In the genomic region with DNA sequence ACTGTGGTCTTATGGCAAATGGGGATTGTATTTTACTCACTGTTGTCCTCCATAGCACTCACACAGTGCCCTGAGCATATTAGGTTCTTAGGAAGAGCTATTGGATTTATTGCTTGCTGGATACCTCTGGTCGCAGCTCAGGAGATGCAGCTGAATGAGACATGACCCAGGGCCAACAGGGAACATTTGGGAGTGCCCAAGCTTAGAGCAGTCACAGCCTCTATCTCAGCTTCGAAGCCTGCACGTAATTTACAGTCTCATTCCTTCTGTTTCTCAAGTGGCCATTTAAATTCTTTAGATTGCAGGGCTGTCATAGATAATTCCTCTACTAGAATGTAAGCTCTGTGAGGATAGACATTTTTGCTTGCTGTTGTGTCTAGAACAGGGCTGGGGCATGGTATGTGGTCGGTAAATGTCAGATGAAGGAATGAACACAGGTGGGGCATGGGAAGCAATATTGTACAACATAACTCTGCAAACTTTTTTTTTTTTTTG, we compare ENCODE assay signal across 27 cellular contexts.
A peak's percentile ranks its signal among the peaks of the same experiment; 100 is the strongest.
DNase-seq lines count a peak whose midpoint lies in the region; ATAC-seq, FAIRE-seq and TF ChIP-seq lines count a peak whose summit lies in the region.
"Had no signal": no experiment of that assay in that cellular context is flagged by ENCODE, and none has a peak within 500 bp of the region (broad histone marks: within the 10 kb centered on the region; RNA-seq: fewer than 3 reads in every experiment).

No MANE protein-coding gene starts in this region.

- no peaks in the 10 kb centered on the region for H3K36me3 Mint-ChIP-seq in T-helper 2 cell treated with Interferon-gamma antibody and Interleukin-4, amounts not matched to agents 5 μg/mL and 100 μg/mL, for 36 hours (ENCODE audit: low read depth)
- H3K36me3 Mint-ChIP-seq: CD4-positive, alpha-beta memory T cell had no signal

- no peaks in the 10 kb centered on the region for H3K4me1 Mint-ChIP-seq in T-helper 2 cell treated with Interferon-gamma antibody and Interleukin-4, amounts not matched to agents 5 μg/mL and 100 μg/mL, for 36 hours (ENCODE audit: low read depth)
- H3K4me1 Mint-ChIP-seq: CD4-positive, alpha-beta memory T cell had no signal

- peak overlapping the region; percentile 75 for H3K27ac ChIP-seq in GM12878 (ENCODE audit: control insufficient read depth, insufficient read depth)
- H3K27ac ChIP-seq: cardiac muscle cell, dorsolateral prefrontal cortex, epithelial cell of prostate, foreskin keratinocyte, GM23248, VCaP had no signal

- WGBS in GM12878 (ENCODE audit: insufficient coverage, insufficient replicate concordance, low lambda C conversion rate, missing lambda C conversion rate) = 95% methylated on average over 4 of the region's 4 CpGs

- peaks cover 39% of the 10 kb centered on the region for H3K4me1 ChIP-seq in GM12878 (ENCODE audit: control insufficient read depth, insufficient read depth, low read length)
- H3K4me1 ChIP-seq: foreskin keratinocyte had no signal

- no peaks in the 10 kb centered on the region for H3K27me3 Mint-ChIP-seq in T-helper 2 cell treated with Interferon-gamma antibody and Interleukin-4, amounts not matched to agents 5 μg/mL and 100 μg/mL, for 36 hours (ENCODE audit: low read depth)

- H3K9me3 Mint-ChIP-seq in T-helper 2 cell treated with Interferon-gamma antibody and Interleukin-4, amounts not matched to agents 5 μg/mL and 100 μg/mL, for 36 hours = no peaks in the 10 kb centered on the region

- TF ChIP-seq CTCF in GM12878 (IDR thresholded peaks at IDR 0.05 in 2 of 3, conservative IDR thresholded peaks at IDR 0.05 in 1 of 3; ENCODE audit: control insufficient read depth in 2 of 3, extremely low read depth in 1 of 3, insufficient read depth in 1 of 3, low read depth in 3 of 3, low read length in 3 of 3) (no peak), GM13976 (IDR thresholded peaks at IDR 0.05; ENCODE audit: borderline replicate concordance, control extremely low read depth, extremely low read depth, insufficient read depth, missing control alignments) (no peak)

- peak overlapping the region; percentile 46 for H3K4me2 ChIP-seq in GM12878 (ENCODE audit: control insufficient read depth, insufficient read depth)

- no peak for TF ChIP-seq EP300 in GM12878 (IDR thresholded peaks at IDR 0.05; ENCODE audit: borderline replicate concordance in 1 of 2, control insufficient read depth in 1 of 2, low read depth in 2 of 2, low read length in 2 of 2)

- SMC1A ChIA-PET in GM12878 (lab: Charles Lee; ENCODE audit: uncharacterized antibody, unreplicated experiment) = interaction anchor here (1.0 to 6.8 kb wide), 11 partner anchors 10 to 223 kb away, joined by 3 to 50 read pairs (median 4); no protein-coding TSS in a partner anchor

- DNase-seq in GM12878 (ENCODE audit: low read depth, low spot score) = no peak
- no peak for DNase-seq in middle frontal gyrus (ENCODE audit: extremely low spot score, low spot score)
- no peak for DNase-seq in GM13976 (ENCODE audit: low spot score)
- no peak for DNase-seq in NCI-H510A (lab: John Stamatoyannopoulos, UW)
- DNase-seq in T-helper 2 cell treated with Interferon-gamma antibody and Interleukin-4, amounts not matched to agents 5 μg/mL and 100 μg/mL, for 36 hours (ENCODE audit: low spot score) = no peak
- DNase-seq: activated CD4-positive, alpha-beta T cell treated with anti-CD3 and anti-CD28 coated beads, Interleukin-2, amount 50 U/mL, for 1 hour; activated gamma-delta T cell treated with Interleukin-2 at 50 U/mL for 16 hours; activated T-cell treated with anti-CD3 and anti-CD28 coated beads for 4 hours; CD4-positive, alpha-beta memory T cell; dorsolateral prefrontal cortex; foreskin keratinocyte; GM23248; hippocampal formation; kidney; NCI-H1105 treated with DMSO at 0.1 percent for 48 hours; nucleus accumbens; retina; SHP77; substantia nigra; T-helper 1 cell had no signal

- peak; percentile 14 for ATAC-seq in GM18907 (IDR thresholded peaks at IDR 0.05; ENCODE audit: unreplicated experiment)
- ATAC-seq in GM21447 (IDR thresholded peaks at IDR 0.05; ENCODE audit: unreplicated experiment) = peak; percentile 3
- peak; percentile 9 for ATAC-seq in HG03064 (IDR thresholded peaks at IDR 0.05; ENCODE audit: low read depth, unreplicated experiment)
- peak; percentile 39 for ATAC-seq in GM12878
- ATAC-seq: foreskin keratinocyte had no signal

- TF ChIP-seq RAD21 in GM12878 (IDR thresholded peaks at IDR 0.05; ENCODE audit: insufficient read depth, low read depth, low read length) = no peak

- RAD21 ChIA-PET in GM12878 (lab: Charles Lee; ENCODE audit: unreplicated experiment) = interaction anchor here (0.6 to 1.6 kb wide), 5 partner anchors 10 to 223 kb away, joined by 3 to 6 read pairs (median 3); no protein-coding TSS in a partner anchor

- no peak for TF ChIP-seq POLR2A in GM12878 (IDR thresholded peaks at IDR 0.05; ENCODE audit: low read depth, low read length)

- CTCF ChIA-PET in GM12878 (lab: Yijun Ruan, JAX) = interaction anchor here (0.9 to 5.9 kb wide), 10 partner anchors 8 to 225 kb away, joined by 3 to 57 read pairs (median 6); no protein-coding TSS in a partner anchor

- no peak overlapping the region for H3K9ac ChIP-seq in GM12878 (ENCODE audit: control insufficient read depth, insufficient read depth, low read length)
- H3K9ac ChIP-seq: GM23248 had no signal

- no peaks in the 10 kb centered on the region for H4K20me1 ChIP-seq in GM12878 (ENCODE audit: control insufficient read depth, insufficient read depth)

- H3K27me3 ChIP-seq in GM12878 (replicated peaks in 1 of 2; ENCODE audit: control insufficient read depth in 2 of 2, insufficient read depth in 2 of 2, low read length in 1 of 2) = no peaks in the 10 kb centered on the region
- H3K27me3 ChIP-seq: cardiac muscle cell, dorsolateral prefrontal cortex had no signal

- peaks cover 0 to 9% of the 10 kb centered on the region in 2 experiments; a peak in 2 of 4 replicates for H3K36me3 ChIP-seq in GM12878 (ENCODE audit: control insufficient read depth in 2 of 2, insufficient read depth in 2 of 2, low read length in 1 of 2)
- H3K36me3 ChIP-seq: cardiac muscle cell had no signal

- H2AFZ ChIP-seq in GM12878 (ENCODE audit: control insufficient read depth, low read depth, low read length) = no peak overlapping the region
- H2AFZ ChIP-seq: GM23248 had no signal

- intact Hi-C loops in GM12878 (cut with micrococcal nuclease; ENCODE audit: unreplicated experiment) = no loop called here

- BruUV-seq in GM12878 (replicated peaks; lab: Mats Ljungman, UMichigan) = no TSS peak

- no peak overlapping the region for H3K27ac Mint-ChIP-seq in T-helper 2 cell treated with Interferon-gamma antibody and Interleukin-4, amounts not matched to agents 5 μg/mL and 100 μg/mL, for 36 hours
- H3K27ac Mint-ChIP-seq: CD4-positive, alpha-beta memory T cell had no signal

- POLR2A ChIA-PET in GM12878 (lab: Charles Lee) = interaction anchor here (0.6 to 1.9 kb wide), 4 partner anchors 20 to 222 kb away, joined by 3 to 4 read pairs (median 4); no protein-coding TSS in a partner anchor

- no peak for FAIRE-seq in GM12878 (lab: Jason Lieb, UNC)
- FAIRE-seq: kidney had no signal

- no peak overlapping the region for H3K4me3 ChIP-seq in GM12878
- H3K4me3 ChIP-seq: cardiac muscle cell, dorsolateral prefrontal cortex, GM23248, lung had no signal

- in situ Hi-C loops in GM12878 (cut with MboI) = no loop called here
- in situ Hi-C loops in GM13976 (cut with MboI; ENCODE audit: low sequenced_read_pairs, unreplicated experiment) = no loop called here

- H3K9me3 ChIP-seq in GM12878 (replicated peaks; ENCODE audit: control insufficient read depth, insufficient read depth, low read length) = peaks cover 9% of the 10 kb centered on the region; the same call in 2 of the 3 replicates

- H3K79me2 ChIP-seq in GM12878 (ENCODE audit: control insufficient read depth, insufficient read depth, low read length) = no peaks in the 10 kb centered on the region

- H3K4me3 Mint-ChIP-seq in T-helper 2 cell treated with Interferon-gamma antibody and Interleukin-4, amounts not matched to agents 5 μg/mL and 100 μg/mL, for 36 hours = no peak overlapping the region
- H3K4me3 Mint-ChIP-seq: CD4-positive, alpha-beta memory T cell had no signal

TF ChIP-seq in GM12878, 131 proteins besides CTCF, POLR2A, EP300 and RAD21:
- TF ChIP-seq PML (IDR thresholded peaks at IDR 0.05; ENCODE audit: low read length) = 0 out of 2 replicates have a peak, but pooled peaks have one; percentile 6
- TF ChIP-seq SMC3 (IDR thresholded peaks at IDR 0.05; ENCODE audit: borderline replicate concordance, low read length) = no peak
- TF ChIP-seq MYB (IDR thresholded peaks at IDR 0.05; ENCODE audit: borderline replicate concordance, low read depth, low read length) = no peak
- TF ChIP-seq, protein P1, sequence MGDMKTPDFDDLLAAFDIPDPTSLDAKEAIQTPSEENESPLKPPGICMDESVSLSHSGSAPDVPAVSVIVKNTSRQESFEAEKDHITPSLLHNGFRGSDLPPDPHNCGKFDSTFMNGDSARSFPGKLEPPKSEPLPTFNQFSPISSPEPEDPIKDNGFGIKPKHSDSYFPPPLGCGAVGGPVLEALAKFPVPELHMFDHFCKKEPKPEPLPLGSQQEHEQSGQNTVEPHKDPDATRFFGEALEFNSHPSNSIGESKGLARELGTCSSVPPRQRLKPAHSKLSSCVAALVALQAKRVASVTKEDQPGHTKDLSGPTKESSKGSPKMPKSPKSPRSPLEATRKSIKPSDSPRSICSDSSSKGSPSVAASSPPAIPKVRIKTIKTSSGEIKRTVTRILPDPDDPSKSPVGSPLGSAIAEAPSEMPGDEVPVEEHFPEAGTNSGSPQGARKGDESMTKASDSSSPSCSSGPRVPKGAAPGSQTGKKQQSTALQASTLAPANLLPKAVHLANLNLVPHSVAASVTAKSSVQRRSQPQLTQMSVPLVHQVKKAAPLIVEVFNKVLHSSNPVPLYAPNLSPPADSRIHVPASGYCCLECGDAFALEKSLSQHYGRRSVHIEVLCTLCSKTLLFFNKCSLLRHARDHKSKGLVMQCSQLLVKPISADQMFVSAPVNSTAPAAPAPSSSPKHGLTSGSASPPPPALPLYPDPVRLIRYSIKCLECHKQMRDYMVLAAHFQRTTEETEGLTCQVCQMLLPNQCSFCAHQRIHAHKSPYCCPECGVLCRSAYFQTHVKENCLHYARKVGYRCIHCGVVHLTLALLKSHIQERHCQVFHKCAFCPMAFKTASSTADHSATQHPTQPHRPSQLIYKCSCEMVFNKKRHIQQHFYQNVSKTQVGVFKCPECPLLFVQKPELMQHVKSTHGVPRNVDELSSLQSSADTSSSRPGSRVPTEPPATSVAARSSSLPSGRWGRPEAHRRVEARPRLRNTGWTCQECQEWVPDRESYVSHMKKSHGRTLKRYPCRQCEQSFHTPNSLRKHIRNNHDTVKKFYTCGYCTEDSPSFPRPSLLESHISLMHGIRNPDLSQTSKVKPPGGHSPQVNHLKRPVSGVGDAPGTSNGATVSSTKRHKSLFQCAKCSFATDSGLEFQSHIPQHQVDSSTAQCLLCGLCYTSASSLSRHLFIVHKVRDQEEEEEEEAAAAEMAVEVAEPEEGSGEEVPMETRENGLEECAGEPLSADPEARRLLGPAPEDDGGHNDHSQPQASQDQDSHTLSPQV (IDR thresholded peaks at IDR 0.05) = no peak
- TF ChIP-seq NFIC (IDR thresholded peaks at IDR 0.05; ENCODE audit: low read depth, low read length) = no peak
- no peak for TF ChIP-seq CHD2 (IDR thresholded peaks at IDR 0.05; ENCODE audit: borderline replicate concordance, low read depth, low read length)
